In genomic region chr21:10415859-10416258, GRCh38 we compare ENCODE assay signal across 7 cellular contexts.
A peak's percentile ranks its signal among the peaks of the same experiment; 100 is the strongest.
DNase-seq lines count a peak whose midpoint lies in the region; ATAC-seq and TF ChIP-seq lines count a peak whose summit lies in the region.
"Not testable (repeated sequence)": the region's sequence is repeated elsewhere in the genome, so short reads cannot be mapped to it uniquely, and the experiment has no call there.

No MANE protein-coding gene starts in this region.

- not testable (repeated sequence) for H3K4me3 ChIP-seq in left lung

- intact Hi-C loops in left ventricle myocardium superior (cut with micrococcal nuclease); left lung (cut with DNase I): not testable (repeated sequence)

- H3K27ac ChIP-seq in left lung = not testable (repeated sequence)

- peak; percentile 47 for DNase-seq in HT1080 (ENCODE audit: low read depth)
- DNase-seq in left ventricle myocardium superior; stimulated activated effector memory CD8-positive, alpha-beta T cell treated with anti-CD3 and anti-CD28 coated beads, Interleukin-12 subunit alpha, Interleukin-12 subunit beta, amount 100 ng/mL, for 72 hours (ENCODE audit: low spot score in 2 of 2): not testable (repeated sequence)
- DNase-seq in left lung = peak; percentile 43 to 82
- peak; percentile 68 for DNase-seq in natural killer cell treated with Interleukin-12 subunit alpha and Interleukin-12 subunit beta and Interleukin-15 and Interleukin-18, amount 100 ng/mL, for 72 hours (ENCODE audit: low spot score)

- not testable (repeated sequence) for H3K4me1 Mint-ChIP-seq in activated T-helper 17 cell treated with anti-CD3 and anti-CD28 coated beads, Interleukin-2, amount 50 U/mL, for 72 hours; natural killer cell treated with Interleukin-12 subunit alpha and Interleukin-12 subunit beta and Interleukin-15 and Interleukin-18, amount 100 ng/mL, for 72 hours (ENCODE audit: low read depth in 2 of 2); stimulated activated effector memory CD8-positive, alpha-beta T cell treated with anti-CD3 and anti-CD28 coated beads, Interleukin-12 subunit alpha, Interleukin-12 subunit beta, amount 100 ng/mL, for 72 hours

- H3K9me3 ChIP-seq in left lung = peaks cover 0 to 73% of the 10 kb centered on the region in 2 donors

- H3K27ac Mint-ChIP-seq in activated T-helper 17 cell treated with anti-CD3 and anti-CD28 coated beads, Interleukin-2, amount 50 U/mL, for 72 hours; natural killer cell treated with Interleukin-12 subunit alpha and Interleukin-12 subunit beta and Interleukin-15 and Interleukin-18, amount 100 ng/mL, for 72 hours; stimulated activated effector memory CD8-positive, alpha-beta T cell treated with anti-CD3 and anti-CD28 coated beads, Interleukin-12 subunit alpha, Interleukin-12 subunit beta, amount 100 ng/mL, for 72 hours: not testable (repeated sequence)

- H3K9me3 Mint-ChIP-seq in activated T-helper 17 cell treated with anti-CD3 and anti-CD28 coated beads, Interleukin-2, amount 50 U/mL, for 72 hours; natural killer cell treated with Interleukin-12 subunit alpha and Interleukin-12 subunit beta and Interleukin-15 and Interleukin-18, amount 100 ng/mL, for 72 hours; stimulated activated effector memory CD8-positive, alpha-beta T cell treated with anti-CD3 and anti-CD28 coated beads, Interleukin-12 subunit alpha, Interleukin-12 subunit beta, amount 100 ng/mL, for 72 hours: not testable (repeated sequence)

- H3K36me3 ChIP-seq in left lung = not testable (repeated sequence)

- not testable (repeated sequence) for H3K27me3 ChIP-seq in left lung

- not testable (repeated sequence) for TF ChIP-seq CTCF in left lung (IDR thresholded peaks at IDR 0.05)

- H3K4me1 ChIP-seq in left lung = not testable (repeated sequence)

- H3K4me3 Mint-ChIP-seq in activated T-helper 17 cell treated with anti-CD3 and anti-CD28 coated beads, Interleukin-2, amount 50 U/mL, for 72 hours; natural killer cell treated with Interleukin-12 subunit alpha and Interleukin-12 subunit beta and Interleukin-15 and Interleukin-18, amount 100 ng/mL, for 72 hours; stimulated activated effector memory CD8-positive, alpha-beta T cell treated with anti-CD3 and anti-CD28 coated beads, Interleukin-12 subunit alpha, Interleukin-12 subunit beta, amount 100 ng/mL, for 72 hours: not testable (repeated sequence)

- H3K36me3 Mint-ChIP-seq in activated T-helper 17 cell treated with anti-CD3 and anti-CD28 coated beads, Interleukin-2, amount 50 U/mL, for 72 hours (ENCODE audit: low read depth); natural killer cell treated with Interleukin-12 subunit alpha and Interleukin-12 subunit beta and Interleukin-15 and Interleukin-18, amount 100 ng/mL, for 72 hours; stimulated activated effector memory CD8-positive, alpha-beta T cell treated with anti-CD3 and anti-CD28 coated beads, Interleukin-12 subunit alpha, Interleukin-12 subunit beta, amount 100 ng/mL, for 72 hours: not testable (repeated sequence)

- H3K27me3 Mint-ChIP-seq in activated T-helper 17 cell treated with anti-CD3 and anti-CD28 coated beads, Interleukin-2, amount 50 U/mL, for 72 hours; natural killer cell treated with Interleukin-12 subunit alpha and Interleukin-12 subunit beta and Interleukin-15 and Interleukin-18, amount 100 ng/mL, for 72 hours: not testable (repeated sequence)

- peak; percentile 9 for ATAC-seq in activated T-helper 17 cell treated with anti-CD3 and anti-CD28 coated beads, Interleukin-2, amount 50 U/mL, for 72 hours (replicated peaks)
- ATAC-seq in esophagus mucosa (peak; percentile 27), left ventricle myocardium superior (peak; percentile 20), left lung (peak; percentile 13)
- ATAC-seq in natural killer cell treated with Interleukin-12 subunit alpha and Interleukin-12 subunit beta and Interleukin-15 and Interleukin-18, amount 100 ng/mL, for 72 hours = peak; percentile 13 to 41
- peak; percentile 29 for ATAC-seq in stimulated activated effector memory CD8-positive, alpha-beta T cell treated with anti-CD3 and anti-CD28 coated beads, Interleukin-12 subunit alpha, Interleukin-12 subunit beta, amount 100 ng/mL, for 72 hours
